ENCODE assay signal across 8 cellular contexts in the genomic region with DNA sequence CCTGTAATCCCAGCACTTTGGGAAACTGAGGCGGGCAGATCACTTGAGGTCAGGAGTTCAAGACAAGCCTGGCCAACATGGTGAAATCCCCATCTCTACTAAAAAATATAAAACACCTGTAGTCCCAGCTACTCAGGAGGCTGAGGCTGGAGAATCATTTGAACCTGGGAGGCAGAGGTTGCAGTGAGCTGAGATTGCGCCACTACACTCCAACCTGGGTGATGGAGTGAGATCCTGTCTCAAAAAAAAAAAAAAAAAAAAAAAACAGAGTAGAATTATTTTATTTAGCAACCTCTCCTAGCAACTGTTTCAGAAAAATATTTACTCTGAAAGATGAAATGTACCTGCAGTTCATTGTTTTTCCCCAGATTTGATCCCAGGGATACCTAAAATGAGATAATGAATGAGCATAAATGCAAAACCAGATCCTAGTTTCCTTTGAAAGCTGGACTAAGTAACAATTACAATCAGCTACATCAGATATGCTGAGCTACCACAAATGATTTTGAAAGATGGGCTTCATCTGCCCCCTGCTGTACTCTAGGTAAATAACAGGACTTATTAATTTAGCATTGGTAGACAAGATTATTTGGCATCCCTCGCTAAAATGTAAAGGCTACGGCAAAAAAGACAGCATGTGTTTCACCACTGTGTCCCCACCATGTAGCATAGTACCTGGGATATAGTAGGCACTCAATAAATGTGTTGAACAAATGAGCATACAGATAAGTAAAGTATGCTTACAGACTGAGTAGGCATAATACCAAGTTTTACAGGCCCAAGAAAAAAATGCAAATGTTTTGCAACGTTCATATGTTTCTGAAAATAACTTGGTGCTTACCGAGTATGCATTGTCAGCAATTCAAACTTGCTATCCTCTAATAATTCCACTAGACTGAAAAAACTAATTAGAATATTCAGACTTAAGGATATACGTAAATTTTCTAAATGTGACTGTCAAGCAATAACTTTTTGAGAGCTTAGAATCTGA.
A peak's percentile ranks its signal among the peaks of the same experiment; 100 is the strongest.
DNase-seq lines count a peak whose midpoint lies in the region; ATAC-seq and TF ChIP-seq lines count a peak whose summit lies in the region.

No MANE protein-coding gene starts in this region.

- no peak for ATAC-seq in GM18909 (IDR thresholded peaks at IDR 0.05; ENCODE audit: poor library complexity, unreplicated experiment)
- no peak for ATAC-seq in GM18907 (IDR thresholded peaks at IDR 0.05; ENCODE audit: unreplicated experiment)

- DNase-seq in AG09309 (ENCODE audit: low read depth) = peak; percentile 70
- DNase-seq in NCI-H146 (lab: John Stamatoyannopoulos, UW) = peak; percentile 61
- DNase-seq in SKM-1 (lab: John Stamatoyannopoulos, UW; ENCODE audit: unreplicated experiment) = peak; percentile 55
- peak; percentile 84 for DNase-seq in epithelial cell of esophagus (ENCODE audit: low read depth)
- DNase-seq in myocyte (ENCODE audit: low read depth) = peak; percentile 79

- H3K4me3 ChIP-seq in AG09309 (ENCODE audit: control insufficient read depth, low read depth, low read length) (no peak overlapping the region), epithelial cell of esophagus (ENCODE audit: low read length) (no peak overlapping the region)

- TF ChIP-seq CTCF in AG09309 (IDR thresholded peaks at IDR 0.05; ENCODE audit: control insufficient read depth, insufficient read depth, low read depth, low read length, missing control alignments) (peak; percentile 61), GM12872 (IDR thresholded peaks at IDR 0.05; ENCODE audit: insufficient read depth, low read depth, low read length) (peak; percentile 49; the same call in 2 of the 3 replicates), epithelial cell of esophagus (IDR thresholded peaks at IDR 0.05; ENCODE audit: insufficient read depth, low read depth, low read length, missing control alignments) (peak; percentile 58)
